ENCODE assay signal across 23 cellular contexts in the genomic region with DNA sequence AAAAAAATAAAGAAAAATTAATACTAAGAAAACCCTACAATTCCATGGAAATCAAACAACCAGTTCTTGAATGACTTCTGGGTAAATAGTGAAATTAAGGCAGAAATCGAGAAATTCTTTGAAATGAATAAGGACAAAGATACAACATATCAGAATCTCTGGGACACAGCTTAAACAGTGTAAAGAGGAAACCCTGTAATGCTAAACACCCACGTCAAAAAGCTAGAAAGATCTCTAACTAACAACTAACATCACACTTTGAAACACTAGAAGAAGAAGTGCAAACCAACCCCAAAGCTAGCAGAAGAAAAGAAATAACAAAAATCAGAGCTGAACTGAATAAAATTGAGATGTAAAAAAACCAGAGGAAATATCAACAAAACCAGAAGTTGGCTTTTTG.
"Had no signal": no experiment of that assay in that cellular context is flagged by ENCODE, and none has a peak within 500 bp of the region (broad histone marks: within the 10 kb centered on the region; RNA-seq: fewer than 3 reads in every experiment).

No MANE protein-coding gene starts in this region.

- H3K4me3 Mint-ChIP-seq: nephron progenitor cell; neural crest cell; stimulated activated effector memory CD8-positive, alpha-beta T cell treated with anti-CD3 and anti-CD28 coated beads, Interleukin-12 subunit alpha, Interleukin-12 subunit beta, amount 100 ng/mL, for 72 hours; stimulated activated naive B cell treated with anti-CD40 and anti-IgM and Interleukin-4, amounts not matched to agents 10 μg/mL and 1 μg/mL and 100 μg/mL, for 72 hours; stimulated activated naive CD8-positive, alpha-beta T cell treated with anti-CD3 and anti-CD28 coated beads, Interleukin-15, Interleukin-2, amounts not matched to agents 100 ng/mL and 50 ng/mL, for 24 hours had no signal

- H3K27ac Mint-ChIP-seq: nephron progenitor cell; progenitor cell of endocrine pancreas; stimulated activated effector memory CD8-positive, alpha-beta T cell treated with anti-CD3 and anti-CD28 coated beads, Interleukin-12 subunit alpha, Interleukin-12 subunit beta, amount 100 ng/mL, for 72 hours; stimulated activated naive B cell treated with anti-CD40 and anti-IgM and Interleukin-4, amounts not matched to agents 10 μg/mL and 1 μg/mL and 100 μg/mL, for 72 hours; stimulated activated naive CD8-positive, alpha-beta T cell treated with anti-CD3 and anti-CD28 coated beads, Interleukin-15, Interleukin-2, amounts not matched to agents 100 ng/mL and 50 ng/mL, for 24 hours had no signal

- H3K36me3 Mint-ChIP-seq: stimulated activated effector memory CD8-positive, alpha-beta T cell treated with anti-CD3 and anti-CD28 coated beads, Interleukin-12 subunit alpha, Interleukin-12 subunit beta, amount 100 ng/mL, for 72 hours; stimulated activated naive B cell treated with anti-CD40 and anti-IgM and Interleukin-4, amounts not matched to agents 10 μg/mL and 1 μg/mL and 100 μg/mL, for 72 hours had no signal

- DNase-seq: naive thymus-derived CD8-positive, alpha-beta T cell; nephron progenitor cell; nucleus accumbens; ovary; posterior cingulate gyrus; psoas muscle; right cardiac atrium; right lobe of liver; sigmoid colon; stimulated activated CD4-positive, alpha-beta T cell treated with anti-CD3 and anti-CD28 coated beads, Interleukin-15, amount 100 ng/mL, for 24 hours; stimulated activated CD4-positive, alpha-beta T cell treated with anti-CD3 and anti-CD28 coated beads, Interleukin-2, amount 100 ng/mL, for 24 hours; stimulated activated CD4-positive, alpha-beta T cell treated with anti-CD3 and anti-CD28 coated beads, Interleukin-2, amount 100 ng/mL, for 48 hours; stimulated activated CD4-positive, alpha-beta T cell treated with anti-CD3 and anti-CD28 coated beads, Interleukin-4, amount 100 ng/mL, for 24 hours; stimulated activated naive B cell treated with anti-CD40 and anti-IgM and Interleukin-4, amounts not matched to agents 10 μg/mL and 1 μg/mL and 100 μg/mL, for 72 hours; stimulated activated naive CD4-positive, alpha-beta T cell treated with Interleukin-2 at 50 U/mL for 16 hours; stomach; thyroid gland; trophoblast cell; upper lobe of left lung had no signal

- H3K9me3 Mint-ChIP-seq: stimulated activated effector memory CD8-positive, alpha-beta T cell treated with anti-CD3 and anti-CD28 coated beads, Interleukin-12 subunit alpha, Interleukin-12 subunit beta, amount 100 ng/mL, for 72 hours; stimulated activated naive CD8-positive, alpha-beta T cell treated with anti-CD3 and anti-CD28 coated beads, Interleukin-15, Interleukin-2, amounts not matched to agents 100 ng/mL and 50 ng/mL, for 24 hours had no signal

- H3K27me3 Mint-ChIP-seq: naive thymus-derived CD8-positive, alpha-beta T cell; progenitor cell of endocrine pancreas; stimulated activated naive B cell treated with anti-CD40 and anti-IgM and Interleukin-4, amounts not matched to agents 10 μg/mL and 1 μg/mL and 100 μg/mL, for 72 hours; stimulated activated naive CD8-positive, alpha-beta T cell treated with anti-CD3 and anti-CD28 coated beads, Interleukin-15, Interleukin-2, amounts not matched to agents 100 ng/mL and 50 ng/mL, for 24 hours had no signal

- ATAC-seq: naive thymus-derived CD8-positive, alpha-beta T cell; psoas muscle; right cardiac atrium; right lobe of liver; stimulated activated effector memory CD8-positive, alpha-beta T cell treated with anti-CD3 and anti-CD28 coated beads, Interleukin-12 subunit alpha, Interleukin-12 subunit beta, amount 100 ng/mL, for 72 hours; stimulated activated naive B cell treated with anti-CD40 and anti-IgM and Interleukin-4, amounts not matched to agents 10 μg/mL and 1 μg/mL and 100 μg/mL, for 72 hours had no signal
